15 cellular contexts compared by ENCODE assay signal in the genomic region with DNA sequence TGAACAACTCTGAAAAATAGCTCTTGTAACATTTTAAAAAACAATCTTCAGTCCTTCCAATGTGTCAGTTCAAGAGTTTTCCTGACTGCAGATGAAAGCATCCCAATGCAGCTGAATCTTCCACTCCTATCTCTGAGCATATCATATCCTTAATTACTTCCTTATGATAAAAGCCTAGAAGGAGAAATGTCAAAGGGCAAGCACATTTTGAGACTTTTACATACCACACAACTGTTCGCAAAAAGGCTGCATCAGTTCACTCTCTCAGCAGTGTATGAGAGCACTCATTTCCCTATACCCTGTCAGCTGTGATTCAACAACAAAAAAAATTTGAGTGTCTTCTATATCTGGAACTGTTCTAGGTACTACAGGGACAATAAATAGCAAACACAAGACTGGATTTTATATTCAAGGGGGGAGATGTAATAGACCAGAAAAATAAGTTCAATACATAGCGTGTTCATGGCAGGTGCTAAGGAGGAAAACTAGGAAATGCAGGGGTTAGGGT.
"Had no signal": no experiment of that assay in that cellular context is flagged by ENCODE, and none has a peak within 500 bp of the region (broad histone marks: within the 10 kb centered on the region; RNA-seq: fewer than 3 reads in every experiment).

No MANE protein-coding gene starts in this region.

- FAIRE-seq: pancreas had no signal

- ATAC-seq: pancreas; stimulated activated naive CD8-positive, alpha-beta T cell treated with anti-CD3 and anti-CD28 coated beads, Interleukin-15, amount 100 ng/mL, for 72 hours had no signal

- H3K27me3 Mint-ChIP-seq: stimulated activated naive CD8-positive, alpha-beta T cell treated with anti-CD3 and anti-CD28 coated beads, Interleukin-15, amount 100 ng/mL, for 72 hours had no signal

- H3K9me3 ChIP-seq: pancreas, testis had no signal

- H3K4me3 Mint-ChIP-seq: stimulated activated naive CD8-positive, alpha-beta T cell treated with anti-CD3 and anti-CD28 coated beads, Interleukin-15, amount 100 ng/mL, for 72 hours; T-helper 2 cell treated with Interferon-gamma antibody and Interleukin-4, amounts not matched to agents 5 μg/mL and 100 μg/mL, for 36 hours had no signal

- H3K36me3 ChIP-seq: pancreas had no signal

- H3K4me3 ChIP-seq: coronary artery, pancreas, SJCRH30, testis had no signal

- H3K27me3 ChIP-seq: pancreas, SJCRH30, testis had no signal

- H3K27ac ChIP-seq: coronary artery, epithelial cell of prostate, pancreas, SJCRH30, testis had no signal

- DNase-seq: activated CD4-positive, CD25-positive, alpha-beta regulatory T cell treated with anti-CD3 and anti-CD28 coated beads, Interleukin-2, amount 50 U/mL, for 72 hours; activated effector memory CD4-positive, alpha-beta T cell treated with anti-CD3 and anti-CD28 coated beads, Interleukin-2, amount 50 U/mL, for 16 hours; central memory CD4-positive, alpha-beta T cell; effector memory CD4-positive, alpha-beta T cell; hippocampal formation; mammary epithelial cell; pancreas; SJCRH30; stimulated activated CD4-positive, alpha-beta T cell treated with anti-CD3 and anti-CD28 coated beads, Interleukin-15, amount 100 ng/mL, for 24 hours; stimulated activated CD4-positive, alpha-beta T cell treated with anti-CD3 and anti-CD28 coated beads, Interleukin-4, amount 100 ng/mL, for 24 hours; stimulated activated naive CD8-positive, alpha-beta T cell treated with anti-CD3 and anti-CD28 coated beads, Interleukin-15, amount 100 ng/mL, for 72 hours; testis had no signal

- H3K4me1 ChIP-seq: pancreas, SJCRH30, testis had no signal

- H3K27ac Mint-ChIP-seq: stimulated activated naive CD8-positive, alpha-beta T cell treated with anti-CD3 and anti-CD28 coated beads, Interleukin-15, amount 100 ng/mL, for 72 hours; T-helper 2 cell treated with Interferon-gamma antibody and Interleukin-4, amounts not matched to agents 5 μg/mL and 100 μg/mL, for 36 hours had no signal
